9 cellular contexts compared by ENCODE assay signal in genomic region chr6:93823489-93823888, GRCh38.
"Had no signal": no experiment of that assay in that cellular context is flagged by ENCODE, and none has a peak within 500 bp of the region (broad histone marks: within the 10 kb centered on the region; RNA-seq: fewer than 3 reads in every experiment).

No MANE protein-coding gene starts in this region.

- H3K4me3 ChIP-seq: GM23248, HAP-1 had no signal

- H3K27ac Mint-ChIP-seq: H9, HFFc6 had no signal

- H3K9ac ChIP-seq: GM23248 had no signal

- ATAC-seq: HCT116 had no signal

- FAIRE-seq: H54 had no signal

- H3K4me3 Mint-ChIP-seq: H9, HFFc6 had no signal

- H2AFZ ChIP-seq: GM23248 had no signal

- DNase-seq: GM23248, GOT3, H7, H9, HCEC 1CT, HFFc6 had no signal

- H3K36me3 ChIP-seq: HAP-1 had no signal

- H3K4me1 ChIP-seq: HAP-1 had no signal

- H3K27ac ChIP-seq: GM23248 had no signal

- H3K9me3 ChIP-seq: HAP-1 had no signal
